ENCODE assay signal across 8 cellular contexts in genomic region chr15:57667171-57667924, GRCh38. TPM values are rescaled to one million over a fixed set of nuclear protein-coding genes. Genes with fewer than 3 reads are reported as not detected.
A peak's percentile ranks its signal among the peaks of the same experiment; 100 is the strongest.
DNase-seq lines count a peak whose midpoint lies in the region; ATAC-seq and TF ChIP-seq lines count a peak whose summit lies in the region.

No MANE protein-coding gene starts in this region.

- no peaks in the 10 kb centered on the region for H3K27me3 ChIP-seq in duodenal mucosa (ENCODE audit: control insufficient read depth in 1 of 2, insufficient read depth in 2 of 2, low read length in 2 of 2)

- H3K9me3 ChIP-seq in duodenal mucosa (ENCODE audit: control insufficient read depth in 1 of 2, low read length in 2 of 2) (no peaks in the 10 kb centered on the region), mucosa of descending colon (no peaks in the 10 kb centered on the region)

- TF ChIP-seq CTCF in LNCAP (IDR thresholded peaks at IDR 0.05) (peak; percentile 62), mucosa of descending colon (IDR thresholded peaks at IDR 0.05) (no peak)

- DNase-seq in AG20443 (ENCODE audit: low spot score) (peak; percentile 80), mucosa of descending colon (peak in 2 of 3 donors; percentile 32 to 42), NCI-H187 treated with DMSO at 0.1 percent for 48 hours (lab: John Stamatoyannopoulos, UW) (no peak), SIG-M5 treated with dmso at 0.1 percent for 504 hours (lab: John Stamatoyannopoulos, UW; ENCODE audit: unreplicated experiment) (no peak)

- H3K4me3 ChIP-seq in duodenal mucosa (ENCODE audit: low read depth in 1 of 2, low read length in 2 of 2) (peak overlapping the region; percentile 44 to 50), mucosa of descending colon (no peak overlapping the region)

- peak overlapping the region in 1 of 2 donors; percentile 43 for H3K9ac ChIP-seq in duodenal mucosa (ENCODE audit: low read depth in 1 of 2, low read length in 2 of 2)

- H3K36me3 ChIP-seq in duodenal mucosa (ENCODE audit: control insufficient read depth in 1 of 2, insufficient read depth in 2 of 2, low read length in 2 of 2) = peaks cover 0 to 5% of the 10 kb centered on the region in 2 donors
- no peaks in the 10 kb centered on the region for H3K36me3 ChIP-seq in mucosa of descending colon (ENCODE audit: low read depth)

- intact Hi-C loops in mucosa of descending colon (cut with DNase I, micrococcal nuclease) = loop anchor here in 1 of 2 donors (10.0 kb wide), 1 partner anchor 187 kb away; no protein-coding TSS in a partner anchor

- peak; percentile 82 for ATAC-seq in mucosa of descending colon
- ATAC-seq in GM18907 (IDR thresholded peaks at IDR 0.05; ENCODE audit: unreplicated experiment) = no peak
- no peak for ATAC-seq in HG02970 (IDR thresholded peaks at IDR 0.05; ENCODE audit: low FRiP score, unreplicated experiment)

- no peak overlapping the region for H3K27ac ChIP-seq in duodenal mucosa (ENCODE audit: low read depth, low read length)

- H3K4me1 ChIP-seq in duodenal mucosa (ENCODE audit: control insufficient read depth in 1 of 2, insufficient read depth in 2 of 2, low read length in 2 of 2) (peaks cover 14 to 33% of the 10 kb centered on the region in 2 donors), mucosa of descending colon (ENCODE audit: low read depth) (peaks cover 15% of the 10 kb centered on the region)

RNA-seq across cellular contexts. Expression of gene POLR2M, which starts 39.2 kb away (rescaled TPM):
- total RNA-seq in mucosa of descending colon = 10 to 100 TPM; 40.4 to 82.8 (median 53.3) TPM

Comparison
In these comparisons a context has a peak if more than half of its experiments do, and no peak if none do; other contexts are left out.
1. DNase-seq: peak in AG20443 (single experiment) and mucosa of descending colon (2 of 3); none in NCI-H187 treated with DMSO at 0.1 percent for 48 hours (single experiment) and SIG-M5 treated with dmso at 0.1 percent for 504 hours (single experiment).